In genomic region chr2:88684519-88684918, GRCh38 we compare ENCODE assay signal across 34 cellular contexts.
"Had no signal": no experiment of that assay in that cellular context is flagged by ENCODE, and none has a peak within 500 bp of the region (broad histone marks: within the 10 kb centered on the region; RNA-seq: fewer than 3 reads in every experiment).

No MANE protein-coding gene starts in this region.

- H3K36me3 ChIP-seq: MG63 had no signal

- DNase-seq: Karpas-422, Kasumi-1, MG63, MM.1S, MV-4-11, NCI-H1048, NCI-H1092, NCI-H1092 treated with DMSO at 0.1 percent for 48 hours, NCI-H1105, NCI-H1105 treated with DMSO at 0.1 percent for 48 hours, NCI-H1417, NCI-H1417 treated with DMSO at 0.1 percent for 48 hours, NCI-H1436, NCI-H1436 treated with DMSO at 0.1 percent for 48 hours, NCI-H146, NCI-H1694, NCI-H1694 treated with DMSO at 0.1 percent for 48 hours, NCI-H187, NCI-H187 treated with DMSO at 0.1 percent for 48 hours, NCI-H1930, NCI-H2029, NCI-H2029 treated with DMSO at 0.1 percent for 48 hours, NCI-H2081, NCI-H2081 treated with DMSO at 0.1 percent for 48 hours, NCI-H2107, NCI-H2171, NCI-H2171 treated with DMSO at 0.1 percent for 48 hours, NCI-H2227 treated with DMSO at 0.1 percent for 48 hours, NCI-H226, NCI-H345, NCI-H446, NCI-H446 treated with DMSO at 0.1 percent for 48 hours, NCI-H510A, NCI-H510A treated with DMSO at 0.1 percent for 48 hours had no signal

- H3K27me3 ChIP-seq: MG63 had no signal

- H3K4me3 ChIP-seq: MG63 had no signal
